In the genomic region with DNA sequence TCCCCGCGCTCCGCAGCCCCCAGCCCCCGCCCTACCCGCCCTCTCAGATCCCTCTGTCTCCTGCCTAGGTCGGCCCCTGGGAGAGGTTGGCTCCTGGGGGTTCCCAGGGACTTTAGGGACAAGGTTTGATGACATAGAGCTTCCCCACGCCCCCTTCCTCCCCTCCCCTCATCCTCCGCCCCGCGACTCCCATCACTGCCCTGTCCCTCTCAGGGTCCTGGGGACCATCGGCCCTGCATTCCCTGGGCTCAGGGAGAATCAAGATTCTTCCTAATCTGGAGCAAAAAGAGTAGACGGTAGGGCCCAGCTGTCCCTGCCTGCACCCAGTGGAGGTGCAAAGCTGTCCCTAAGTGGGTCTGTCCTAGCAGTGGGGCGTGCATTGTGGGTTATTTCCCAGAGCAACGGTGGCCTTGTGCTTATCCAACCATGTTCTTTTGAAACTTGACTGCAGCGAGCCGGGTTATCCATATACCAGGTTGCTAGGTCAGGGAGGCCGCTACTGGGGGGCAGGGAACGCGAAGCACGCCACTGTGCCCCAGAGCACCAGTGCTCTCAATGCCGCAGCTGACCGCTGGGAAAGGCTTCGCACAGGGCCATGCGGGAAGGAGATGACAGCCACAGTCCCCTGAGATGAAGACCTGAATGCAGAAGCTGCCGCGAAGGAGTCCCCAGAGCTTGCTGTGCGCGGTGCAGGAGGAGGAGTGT, we compare ENCODE assay signal across 13 cellular contexts.
DNase-seq lines count a peak whose midpoint lies in the region; ATAC-seq and TF ChIP-seq lines count a peak whose summit lies in the region.
"Had no signal": no experiment of that assay in that cellular context is flagged by ENCODE, and none has a peak within 500 bp of the region (broad histone marks: within the 10 kb centered on the region; RNA-seq: fewer than 3 reads in every experiment).

No MANE protein-coding gene starts in this region.

- no peak overlapping the region for H3K27ac ChIP-seq in H9 (ENCODE audit: insufficient read length, low read depth, low read length)
- H3K27ac ChIP-seq: esophagus squamous epithelium had no signal

- no peaks in the 10 kb centered on the region for H3K79me1 ChIP-seq in H9 (ENCODE audit: insufficient read depth, low read depth, low read length, poor library complexity, severe bottlenecking)

- peak; percentile 46 for ATAC-seq in WTC11
- no peak for ATAC-seq in GM18873 (IDR thresholded peaks at IDR 0.05; ENCODE audit: low FRiP score, unreplicated experiment)
- no peak for ATAC-seq in HG02798 (IDR thresholded peaks at IDR 0.05; ENCODE audit: poor library complexity, unreplicated experiment)
- no peak for ATAC-seq in mucosa of descending colon

- POLR2A ChIA-PET in WTC11 (lab: Charles Lee): no interaction called here

- TF ChIP-seq CTCF in H9 (conservative IDR thresholded peaks at IDR 0.05) (no peak), WTC11 (IDR thresholded peaks at IDR 0.05) (no peak), mucosa of descending colon (IDR thresholded peaks at IDR 0.05) (no peak)

- H3K36me3 ChIP-seq in mucosa of descending colon (ENCODE audit: low read depth): no peaks in the 10 kb centered on the region
- H3K36me3 ChIP-seq: esophagus squamous epithelium had no signal

- H3K18ac ChIP-seq in H9 (ENCODE audit: insufficient read length, low read depth, low read length): no peak overlapping the region

- H4K91ac ChIP-seq in H9 (ENCODE audit: insufficient read length, low read depth, low read length): no peak overlapping the region

- H2BK20ac ChIP-seq in H9 (ENCODE audit: low read depth, low read length, poor library complexity, severe bottlenecking): no peak overlapping the region

- no peaks in the 10 kb centered on the region for H4K20me1 ChIP-seq in H9 (ENCODE audit: control insufficient read depth, insufficient read depth, insufficient read length)

- DNase-seq in H9 (peak; percentile 55), WTC11 (ENCODE audit: low spot score) (peak; percentile 25), retina (peak; percentile 70), mucosa of descending colon (no peak)
- no peak for DNase-seq in activated CD4-positive, alpha-beta T cell treated with anti-CD3 and anti-CD28 coated beads, Interleukin-2, amount 10 ng/mL, durations not matched to agents 24 days and 14 days
- DNase-seq: activated CD8-positive, alpha-beta memory T cell treated with anti-CD3 and anti-CD28 coated beads, Interleukin-2, amount 50 U/mL, for 4 hours; esophagus squamous epithelium; stimulated activated CD8-positive, alpha-beta memory T cell treated with anti-CD3 and anti-CD28 coated beads, Interleukin-4, amount 100 ng/mL, for 48 hours had no signal

- H3K4me3 Mint-ChIP-seq in H9 (peak overlapping the region in 1 of 2 experiments; percentile 68; a peak in 3 of 5 replicates), WTC11 (no peak overlapping the region)
- no peak overlapping the region for H3K4me3 Mint-ChIP-seq in activated CD4-positive, alpha-beta T cell treated with anti-CD3 and anti-CD28 coated beads, Interleukin-2, amount 10 ng/mL, durations not matched to agents 24 days and 14 days
- H3K4me3 Mint-ChIP-seq: activated naive CD8-positive, alpha-beta T cell; type B pancreatic cell had no signal

- no peak overlapping the region for H2BK15ac ChIP-seq in H9 (ENCODE audit: low read depth, low read length)

- no peak overlapping the region for H2AFZ ChIP-seq in H9 (ENCODE audit: low read length)

- H4K5ac ChIP-seq in H9 (ENCODE audit: insufficient read length, low read depth, low read length): no peak overlapping the region

- no peak overlapping the region for H3K23ac ChIP-seq in H9 (ENCODE audit: insufficient read length, low read depth, low read length)

- H2BK120ac ChIP-seq in H9 (ENCODE audit: low read depth, low read length, poor library complexity, severe bottlenecking): no peak overlapping the region

- H4K8ac ChIP-seq in H9 (replicated peaks; ENCODE audit: insufficient read length, low read depth, low read length): no peak overlapping the region

- no peaks in the 10 kb centered on the region for H3K79me2 ChIP-seq in H9 (ENCODE audit: insufficient read depth, low read length)

- H3K4me3 ChIP-seq in iPS-18c (ENCODE audit: insufficient read depth, low read depth, low read length): peak overlapping the region; percentile 53
- H3K4me3 ChIP-seq in mucosa of descending colon: no peak overlapping the region

- intact Hi-C loops in activated CD4-positive, alpha-beta T cell treated with anti-CD3 and anti-CD28 coated beads, Interleukin-2, amount 10 ng/mL, durations not matched to agents 24 days and 14 days (cut with micrococcal nuclease): no loop called here
- intact Hi-C loops in mucosa of descending colon (cut with DNase I, micrococcal nuclease): no loop called here

- H3K9me3 Mint-ChIP-seq in H9 (no peaks in the 10 kb centered on the region), WTC11 (no peaks in the 10 kb centered on the region)
- no peaks in the 10 kb centered on the region for H3K9me3 Mint-ChIP-seq in activated CD4-positive, alpha-beta T cell treated with anti-CD3 and anti-CD28 coated beads, Interleukin-2, amount 10 ng/mL, durations not matched to agents 24 days and 14 days
- H3K9me3 Mint-ChIP-seq: type B pancreatic cell had no signal

- H3K4me1 Mint-ChIP-seq in H9: peaks cover 8 to 10% of the 10 kb centered on the region in 2 experiments
- H3K4me1 Mint-ChIP-seq in WTC11: peaks cover 5% of the 10 kb centered on the region
- H3K4me1 Mint-ChIP-seq in activated CD4-positive, alpha-beta T cell treated with anti-CD3 and anti-CD28 coated beads, Interleukin-2, amount 10 ng/mL, durations not matched to agents 24 days and 14 days: no peaks in the 10 kb centered on the region

- no peaks in the 10 kb centered on the region; the same call in 1 of the 2 replicates for H3K4me1 ChIP-seq in H9 (ENCODE audit: insufficient read depth, low read length)
- no peaks in the 10 kb centered on the region for H3K4me1 ChIP-seq in mucosa of descending colon (ENCODE audit: low read depth)

- peaks cover 16% of the 10 kb centered on the region; the same call in 1 of the 2 replicates for H3K27me3 ChIP-seq in H9 (ENCODE audit: insufficient read depth, low read length)

- H3K27ac Mint-ChIP-seq in H9 (no peak overlapping the region), WTC11 (no peak overlapping the region)
- H3K27ac Mint-ChIP-seq in activated CD4-positive, alpha-beta T cell treated with anti-CD3 and anti-CD28 coated beads, Interleukin-2, amount 10 ng/mL, durations not matched to agents 24 days and 14 days: no peak overlapping the region
- H3K27ac Mint-ChIP-seq: activated naive CD8-positive, alpha-beta T cell; type B pancreatic cell had no signal

- no peaks in the 10 kb centered on the region for H3K9me3 ChIP-seq in H9 (ENCODE audit: control insufficient read depth, low read depth, low read length)
- H3K9me3 ChIP-seq in iPS-18c (ENCODE audit: control insufficient read depth, insufficient read depth, low read length): no peaks in the 10 kb centered on the region
- H3K9me3 ChIP-seq in mucosa of descending colon: no peaks in the 10 kb centered on the region
- H3K9me3 ChIP-seq: esophagus squamous epithelium had no signal

- H2AK5ac ChIP-seq in H9 (ENCODE audit: insufficient read length, low read length): no peak overlapping the region

- H3K36me3 Mint-ChIP-seq in H9 (ENCODE audit: insufficient read depth in 1 of 3, low read depth in 3 of 3) (no peaks in the 10 kb centered on the region), WTC11 (no peaks in the 10 kb centered on the region)
- no peaks in the 10 kb centered on the region for H3K36me3 Mint-ChIP-seq in activated CD4-positive, alpha-beta T cell treated with anti-CD3 and anti-CD28 coated beads, Interleukin-2, amount 10 ng/mL, durations not matched to agents 24 days and 14 days (ENCODE audit: low read depth)
- H3K36me3 Mint-ChIP-seq: activated naive CD8-positive, alpha-beta T cell had no signal

- peaks cover 37% of the 10 kb centered on the region for H3K27me3 Mint-ChIP-seq in H9 (ENCODE audit: low read depth)
- peaks cover 14% of the 10 kb centered on the region for H3K27me3 Mint-ChIP-seq in WTC11 (ENCODE audit: low read depth)
- H3K27me3 Mint-ChIP-seq in activated CD4-positive, alpha-beta T cell treated with anti-CD3 and anti-CD28 coated beads, Interleukin-2, amount 10 ng/mL, durations not matched to agents 24 days and 14 days: peaks cover 26% of the 10 kb centered on the region

- WGBS in H9 (ENCODE audit: extremely low coverage, insufficient read length, low lambda C conversion rate): no CpG with 5 or more reads among the region's 28 CpGs

- no peak overlapping the region for H3K56ac ChIP-seq in H9 (ENCODE audit: insufficient read length, low read depth, low read length)

- no peak overlapping the region for H3K4ac ChIP-seq in H9 (ENCODE audit: low read depth, low read length)

- H3K4me2 ChIP-seq in H9 (ENCODE audit: insufficient read depth, insufficient read length, low read length): peak overlapping the region; percentile 40

- H3K14ac ChIP-seq in H9 (ENCODE audit: insufficient read depth, low read length): no peak overlapping the region; the same call in 1 of the 2 replicates

- H3T11ph ChIP-seq in H9 (ENCODE audit: low read length): no peak overlapping the region

- H3K23me2 ChIP-seq in H9 (ENCODE audit: insufficient read length, low read depth, low read length, poor library complexity, severe bottlenecking): no peaks in the 10 kb centered on the region

- no peak overlapping the region for H2BK12ac ChIP-seq in H9 (ENCODE audit: insufficient read length, low read depth, low read length)

- H2BK5ac ChIP-seq in H9 (ENCODE audit: insufficient read length, low read length): no peak overlapping the region

- no peak overlapping the region for H3K9ac ChIP-seq in H9 (ENCODE audit: extremely low read depth, insufficient read length, low read length)

- CTCF ChIA-PET in WTC11 (lab: Charles Lee): interaction anchor here (0.6 to 1.2 kb wide), 5 partner anchors 25 to 117 kb away, joined by 3 to 7 read pairs (median 4); no protein-coding TSS in a partner anchor

TF ChIP-seq in WTC11, 78 proteins besides CTCF, POLR2A, EP300 and RAD21:
- TF ChIP-seq ZNF671 (CRISPR knock-in tag; IDR thresholded peaks at IDR 0.05) (no peak), RELA (CRISPR knock-in tag; IDR thresholded peaks at IDR 0.05; ENCODE audit: borderline replicate concordance) (0 out of 2 replicates have a peak, but pooled peaks have one; percentile 27)

Comparison
In these comparisons a context has a peak if more than half of its experiments do, and no peak if none do; other contexts are left out.
1. DNase-seq: peak in H9 (single experiment), WTC11 (single experiment) and retina (single experiment); none in activated CD4-positive, alpha-beta T cell treated with anti-CD3 and anti-CD28 coated beads, Interleukin-2, amount 10 ng/mL, durations not matched to agents 24 days and 14 days (single experiment) and mucosa of descending colon (0 of 3).